3 cellular contexts compared by ENCODE assay signal in genomic region chr3:32660634-32661033, GRCh38.
TF ChIP-seq lines count a peak whose summit lies in the region.

No MANE protein-coding gene starts in this region.

TF ChIP-seq in HepG2, 621 proteins besides CTCF, POLR2A, EP300 and RAD21:
- TF ChIP-seq CEBPG (CRISPR knock-in tag; IDR thresholded peaks at IDR 0.05) (peak; percentile 50), LBX2 (CRISPR knock-in tag; IDR thresholded peaks at IDR 0.05; ENCODE audit: borderline replicate concordance) (no peak), CREB3 (CRISPR knock-in tag; IDR thresholded peaks at IDR 0.05) (no peak), CEBPB (IDR thresholded peaks at IDR 0.05; ENCODE audit: borderline replicate concordance, low read depth, low read length) (peak; percentile 68; the same call in 1 of the 2 replicates)

TF ChIP-seq in Ishikawa, 13 proteins besides CTCF, POLR2A, EP300 and RAD21:
- no peak for TF ChIP-seq TEAD4 (IDR thresholded peaks at IDR 0.05)
- peak; percentile 40 for TF ChIP-seq CEBPB (IDR thresholded peaks at IDR 0.05)

TF ChIP-seq in K562, 482 proteins besides CTCF, POLR2A, EP300 and RAD21:
- TF ChIP-seq MCM5 (IDR thresholded peaks at IDR 0.05; ENCODE audit: low read depth) (no peak), NEUROD1 (IDR thresholded peaks at IDR 0.05; ENCODE audit: borderline replicate concordance, low read depth, low read length, partially characterized antibody) (no peak), ZNF175 (CRISPR knock-in tag; IDR thresholded peaks at IDR 0.05; ENCODE audit: low read depth) (no peak), CEBPG (CRISPR knock-in tag; IDR thresholded peaks at IDR 0.05) (0 out of 2 replicates have a peak, but pooled peaks have one; percentile 18), CEBPG (tag; conservative IDR thresholded peaks at IDR 0.05 in 1 of 2, IDR thresholded peaks at IDR 0.05 in 1 of 2) (peak; percentile 50 to 66; a peak in 2 of 4 replicates), HDAC1 (IDR thresholded peaks at IDR 0.05) (no peak), ATF3 (IDR thresholded peaks at IDR 0.05) (peak; percentile 68), ATF3 (CRISPR knock-in tag; conservative IDR thresholded peaks at IDR 0.05) (no peak), CEBPB (tag; IDR thresholded peaks at IDR 0.05) (peak; percentile 81), FOXJ3 (CRISPR knock-in tag; IDR thresholded peaks at IDR 0.05) (no peak), EGR1 (conservative IDR thresholded peaks at IDR 0.05) (no peak), ZNF197 (CRISPR knock-in tag; IDR thresholded peaks at IDR 0.05; ENCODE audit: low read depth) (no peak)
